In the genomic region with DNA sequence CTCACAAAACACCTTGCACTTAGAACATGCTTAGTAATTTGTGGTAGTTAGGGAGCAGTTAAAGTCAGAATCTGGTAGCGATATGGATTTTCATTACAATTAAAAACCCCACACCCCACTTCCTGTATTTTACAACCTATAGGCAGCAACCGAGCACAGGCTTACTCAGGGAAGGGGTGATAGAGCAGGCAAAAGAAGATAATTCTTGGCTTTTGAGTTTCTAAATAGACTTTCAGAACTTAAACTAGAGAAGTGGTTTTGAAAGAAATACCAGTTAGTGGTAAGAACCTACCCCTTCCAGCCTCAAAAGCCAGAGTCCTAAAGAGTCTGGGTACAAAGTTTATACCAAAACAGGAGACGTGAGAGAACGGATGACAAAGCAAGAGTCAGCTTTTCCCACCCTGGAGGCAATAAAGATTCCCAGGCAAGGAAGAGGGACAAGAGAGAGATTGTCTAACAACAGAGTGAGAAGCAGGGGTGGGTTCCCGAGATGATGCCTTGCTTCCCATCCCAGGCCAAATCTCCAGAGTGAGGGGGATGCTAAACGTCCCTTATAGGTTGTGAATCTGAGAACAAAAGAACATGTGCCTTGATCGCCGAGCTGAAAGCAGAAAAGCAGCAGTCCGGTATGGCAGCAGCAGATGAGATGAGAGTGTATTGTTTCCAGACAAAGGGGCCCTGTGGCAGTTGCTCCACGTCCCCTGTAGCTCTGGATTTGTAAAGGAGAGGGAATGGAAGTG, we compare ENCODE assay signal across 12 cellular contexts. TPM values are rescaled to one million over a fixed set of nuclear protein-coding genes. Genes with fewer than 3 reads are reported as not detected.
DNase-seq lines count a peak whose midpoint lies in the region; ATAC-seq, FAIRE-seq and TF ChIP-seq lines count a peak whose summit lies in the region.
"Had no signal": no experiment of that assay in that cellular context is flagged by ENCODE, and none has a peak within 500 bp of the region (broad histone marks: within the 10 kb centered on the region; RNA-seq: fewer than 3 reads in every experiment).

No MANE protein-coding gene starts in this region.

- no peak for DNase-seq in activated T-cell treated with anti-CD3 and anti-CD28 coated beads, Interleukin-2, amount 50 U/mL, for 72 hours
- DNase-seq in activated T-cell treated with anti-CD3 and anti-CD28 coated beads, Interleukin-2, amount 50 U/mL, for 48 hours = no peak
- DNase-seq in OCI-LY7 (ENCODE audit: low spot score) = peak; percentile 46
- no peak for DNase-seq in H1 (ENCODE audit: low read depth in 1 of 2, low spot score in 2 of 2)
- no peak for DNase-seq in stimulated activated naive B cell treated with anti-CD40 and anti-IgM and Interleukin-4, amounts not matched to agents 10 μg/mL and 1 μg/mL and 100 μg/mL, for 72 hours
- no peak for DNase-seq in left lung

- H2BK5ac ChIP-seq in H1 (ENCODE audit: low read depth, low read length) = no peak overlapping the region

- H3K27ac ChIP-seq in OCI-LY7 (ENCODE audit: low read depth, low read length, poor library complexity, severe bottlenecking) (peak overlapping the region; percentile 94), H1 (ENCODE audit: low read depth, low read length) (no peak overlapping the region), left lung (no peak overlapping the region)
- H3K27ac ChIP-seq: C4-2B, gastroesophageal sphincter, neutrophil had no signal

- H2BK20ac ChIP-seq in H1 (ENCODE audit: low read length) = peak overlapping the region; percentile 13; the same call in 1 of the 2 replicates

- peak overlapping the region; percentile 88 for H2BK12ac ChIP-seq in H1 (ENCODE audit: low read depth, low read length)

- H2AFZ ChIP-seq in OCI-LY7 (ENCODE audit: low read length) (no peak overlapping the region), H1 (ENCODE audit: low read length) (peak overlapping the region; percentile 94)

- no peak overlapping the region for H3K56ac ChIP-seq in H1 (replicated peaks; ENCODE audit: insufficient read length, low read depth, low read length)

- TF ChIP-seq RAD21 in H1 (IDR thresholded peaks at IDR 0.05 in 1 of 2, conservative IDR thresholded peaks at IDR 0.05 in 1 of 2; ENCODE audit: low read depth in 2 of 2, low read length in 2 of 2) = no peak

- intact Hi-C loops in OCI-LY7 (cut with micrococcal nuclease; ENCODE audit: unreplicated experiment) (no loop called here), left lung (cut with DNase I) (no loop called here)

- CTCF ChIA-PET in OCI-LY7 (lab: Charles Lee; ENCODE audit: unreplicated experiment) = no interaction called here
- CTCF ChIA-PET in H1 (lab: Charles Lee; ENCODE audit: partially characterized antibody) = interaction anchor here (0.6 to 1.6 kb wide), 10 partner anchors 9 to 820 kb away, joined by 3 to 5 read pairs (median 3); no protein-coding TSS in a partner anchor

- no peak overlapping the region for H2AK5ac ChIP-seq in H1 (ENCODE audit: low read depth, low read length)

- peak overlapping the region; percentile 74 for H3K27ac Mint-ChIP-seq in activated T-cell treated with anti-CD3 and anti-CD28 coated beads, Interleukin-2, amount 50 U/mL, for 72 hours
- peak overlapping the region; percentile 77 for H3K27ac Mint-ChIP-seq in stimulated activated naive B cell treated with anti-CD40 and anti-IgM and Interleukin-4, amounts not matched to agents 10 μg/mL and 1 μg/mL and 100 μg/mL, for 72 hours

- H3K9me3 Mint-ChIP-seq in activated T-cell treated with anti-CD3 and anti-CD28 coated beads, Interleukin-2, amount 50 U/mL, for 72 hours = no peaks in the 10 kb centered on the region
- H3K9me3 Mint-ChIP-seq in stimulated activated naive B cell treated with anti-CD40 and anti-IgM and Interleukin-4, amounts not matched to agents 10 μg/mL and 1 μg/mL and 100 μg/mL, for 72 hours = peaks cover 0 to 2% of the 10 kb centered on the region in 2 donors

- no peaks in the 10 kb centered on the region for H3K23me2 ChIP-seq in H1 (ENCODE audit: low read depth, low read length)

- FAIRE-seq in H1 (lab: Jason Lieb, UNC) = no peak
- FAIRE-seq: bronchial epithelial cell had no signal

- no peak overlapping the region for H2BK120ac ChIP-seq in H1 (replicated peaks; ENCODE audit: low read depth, low read length)

- H4K20me1 ChIP-seq in OCI-LY7 (ENCODE audit: insufficient read depth, low read length) (no peaks in the 10 kb centered on the region), H1 (replicated peaks in 1 of 2; ENCODE audit: control insufficient read depth in 1 of 2, insufficient read depth in 2 of 2, low read length in 2 of 2) (no peaks in the 10 kb centered on the region)

- peak overlapping the region; percentile 35 for H3K4me3 ChIP-seq in OCI-LY7 (ENCODE audit: low read depth, low read length, poor library complexity, severe bottlenecking)
- no peak overlapping the region for H3K4me3 ChIP-seq in H1 (ENCODE audit: extremely low read depth in 1 of 4, insufficient read depth in 2 of 4, low read depth in 3 of 4, low read length in 4 of 4)
- no peak overlapping the region for H3K4me3 ChIP-seq in left lung
- H3K4me3 ChIP-seq: gastroesophageal sphincter had no signal

- no peak overlapping the region for H3K14ac ChIP-seq in H1 (ENCODE audit: insufficient read length)

- peaks cover 92% of the 10 kb centered on the region for H3K36me3 ChIP-seq in OCI-LY7 (ENCODE audit: insufficient read depth, low read length)
- H3K36me3 ChIP-seq in H1 (ENCODE audit: control insufficient read depth in 2 of 4, insufficient read depth in 4 of 4, low read length in 3 of 4) = no peaks in the 10 kb centered on the region
- H3K36me3 ChIP-seq in left lung = peaks cover 0 to 5% of the 10 kb centered on the region in 2 donors
- H3K36me3 ChIP-seq: gastroesophageal sphincter had no signal

- H3K36me3 Mint-ChIP-seq in activated T-cell treated with anti-CD3 and anti-CD28 coated beads, Interleukin-2, amount 50 U/mL, for 72 hours (ENCODE audit: insufficient read depth in 2 of 2) = peaks cover 17 to 36% of the 10 kb centered on the region in 2 donors
- H3K36me3 Mint-ChIP-seq in stimulated activated naive B cell treated with anti-CD40 and anti-IgM and Interleukin-4, amounts not matched to agents 10 μg/mL and 1 μg/mL and 100 μg/mL, for 72 hours = peaks cover 40 to 69% of the 10 kb centered on the region in 2 donors

- no peak for TF ChIP-seq EP300 in H1 (IDR thresholded peaks at IDR 0.05; ENCODE audit: borderline replicate concordance in 1 of 2, low read depth in 2 of 2, low read length in 2 of 2)

- H3K4me2 ChIP-seq in OCI-LY7 (ENCODE audit: low read length) (peak overlapping the region; percentile 75), H1 (ENCODE audit: insufficient read depth in 1 of 2, low read depth in 2 of 2, low read length in 2 of 2) (0 out of 4 replicates have a peak overlapping the region, but pooled peaks of 1 of the 2 experiments have one; percentile 35)

- no peak overlapping the region for H3K9ac ChIP-seq in H1 (replicated peaks in 1 of 4; ENCODE audit: extremely low read depth in 1 of 4, low read depth in 3 of 4, low read length in 3 of 4)

- H3K9me2 ChIP-seq in OCI-LY7 (ENCODE audit: insufficient read depth, low read length) = no peaks in the 10 kb centered on the region

- H4K5ac ChIP-seq in H1 (ENCODE audit: insufficient read length, low read depth, low read length) = no peak overlapping the region

- H3K27me3 Mint-ChIP-seq in activated T-cell treated with anti-CD3 and anti-CD28 coated beads, Interleukin-2, amount 50 U/mL, for 72 hours (ENCODE audit: low read depth) = no peaks in the 10 kb centered on the region
- H3K27me3 Mint-ChIP-seq in stimulated activated naive B cell treated with anti-CD40 and anti-IgM and Interleukin-4, amounts not matched to agents 10 μg/mL and 1 μg/mL and 100 μg/mL, for 72 hours = no peaks in the 10 kb centered on the region

- H3K18ac ChIP-seq in H1 (ENCODE audit: extremely low read depth, low read length) = peak overlapping the region; percentile 65; the same call in 1 of the 2 replicates

- H3K79me2 ChIP-seq in OCI-LY7 (ENCODE audit: insufficient read depth, low read depth, low read length) (peaks cover 89% of the 10 kb centered on the region), H1 (ENCODE audit: control insufficient read depth in 1 of 2, insufficient read depth in 2 of 2, low read length in 2 of 2) (no peaks in the 10 kb centered on the region)

- TF ChIP-seq CTCF in OCI-LY7 (conservative IDR thresholded peaks at IDR 0.05; ENCODE audit: low read length) (no peak), H1 (IDR thresholded peaks at IDR 0.05; ENCODE audit: control extremely low read depth in 1 of 3, insufficient read depth in 1 of 3, low read depth in 1 of 3, low read length in 3 of 3) (no peak), left lung (IDR thresholded peaks at IDR 0.05) (no peak)

- no peaks in the 10 kb centered on the region for H3K27me3 ChIP-seq in H1 (replicated peaks in 1 of 4; ENCODE audit: control insufficient read depth in 3 of 4, extremely low read depth in 1 of 4, insufficient read depth in 3 of 4, low read length in 3 of 4)
- no peaks in the 10 kb centered on the region for H3K27me3 ChIP-seq in left lung
- H3K27me3 ChIP-seq: gastroesophageal sphincter, neutrophil had no signal

- H3K9me3 ChIP-seq in OCI-LY7 (ENCODE audit: low read length) (no peaks in the 10 kb centered on the region), H1 (ENCODE audit: insufficient read depth in 2 of 2, low read depth in 1 of 2, low read length in 1 of 2) (no peaks in the 10 kb centered on the region), left lung (no peaks in the 10 kb centered on the region)
- H3K9me3 ChIP-seq: gastroesophageal sphincter, neutrophil had no signal

- TF ChIP-seq POLR2A in H1 (IDR thresholded peaks at IDR 0.05; ENCODE audit: control extremely low read depth in 1 of 2, low read depth in 2 of 2, low read length in 2 of 2) = no peak

- peak overlapping the region; percentile 81 for H4K91ac ChIP-seq in H1 (replicated peaks; ENCODE audit: insufficient read length, low read length)

- peak overlapping the region; percentile 88; the same call in 1 of the 2 replicates for H2BK15ac ChIP-seq in H1 (ENCODE audit: low read length)

- no peaks in the 10 kb centered on the region; the same call in 1 of the 2 replicates for H3K79me1 ChIP-seq in H1 (ENCODE audit: low read depth, low read length)

- ATAC-seq in activated T-cell treated with anti-CD3 and anti-CD28 coated beads, Interleukin-2, amount 50 U/mL, for 72 hours (replicated peaks in 1 of 2) = peak; percentile 50 to 55
- no peak for ATAC-seq in stimulated activated naive B cell treated with anti-CD40 and anti-IgM and Interleukin-4, amounts not matched to agents 10 μg/mL and 1 μg/mL and 100 μg/mL, for 72 hours (replicated peaks)
- no peak for ATAC-seq in HG02642 (IDR thresholded peaks at IDR 0.05; ENCODE audit: poor library complexity, unreplicated experiment)
- no peak for ATAC-seq in GM19395 (IDR thresholded peaks at IDR 0.05; ENCODE audit: unreplicated experiment)
- ATAC-seq in left lung = no peak
- ATAC-seq: gastroesophageal sphincter had no signal

- H3K4me3 Mint-ChIP-seq in activated T-cell treated with anti-CD3 and anti-CD28 coated beads, Interleukin-2, amount 50 U/mL, for 72 hours = peak overlapping the region; percentile 37 to 66
- H3K4me3 Mint-ChIP-seq in stimulated activated naive B cell treated with anti-CD40 and anti-IgM and Interleukin-4, amounts not matched to agents 10 μg/mL and 1 μg/mL and 100 μg/mL, for 72 hours = no peak overlapping the region

- H3K4me1 ChIP-seq in OCI-LY7 (ENCODE audit: insufficient read depth, low read length, poor library complexity, severe bottlenecking) = peaks cover 83% of the 10 kb centered on the region
- peaks cover 5 to 11% (median 8%) of the 10 kb centered on the region in 4 experiments; a peak in 4 of 7 replicates for H3K4me1 ChIP-seq in H1 (replicated peaks in 1 of 4; ENCODE audit: control insufficient read depth in 3 of 4, insufficient read depth in 4 of 4, low read length in 3 of 4)
- H3K4me1 ChIP-seq in left lung = peaks cover 0 to 10% of the 10 kb centered on the region in 2 donors
- H3K4me1 ChIP-seq: gastroesophageal sphincter had no signal

- peaks cover 65% of the 10 kb centered on the region for H3K4me1 Mint-ChIP-seq in activated T-cell treated with anti-CD3 and anti-CD28 coated beads, Interleukin-2, amount 50 U/mL, for 72 hours (ENCODE audit: low read depth)
- peaks cover 47 to 58% of the 10 kb centered on the region in 2 donors for H3K4me1 Mint-ChIP-seq in stimulated activated naive B cell treated with anti-CD40 and anti-IgM and Interleukin-4, amounts not matched to agents 10 μg/mL and 1 μg/mL and 100 μg/mL, for 72 hours

- H4K8ac ChIP-seq in H1 (ENCODE audit: extremely low read depth, insufficient read depth, low read length) = no peak overlapping the region

- WGBS in H1 (ENCODE audit: extremely low coverage in 1 of 2, insufficient coverage in 1 of 2, insufficient read length in 1 of 2, insufficient replicate concordance in 2 of 2, low coverage in 1 of 2, low lambda C conversion rate in 2 of 2, missing lambda C conversion rate in 1 of 2), 2 experiments = 64% methylated on average over 10 of the region's 10 CpGs; no CpG with 5 or more reads in 1 of the 2 experiments

- POLR2A ChIA-PET in OCI-LY7 (lab: Charles Lee) = interaction anchor here (0.5 to 2.9 kb wide), 16 partner anchors 9 to 184 kb away, joined by 3 to 27 read pairs (median 4); no protein-coding TSS in a partner anchor
- POLR2A ChIA-PET in H1 (lab: Charles Lee; ENCODE audit: partially characterized antibody) = interaction anchor here (0.7 kb wide), 1 partner anchor 164 kb away, joined by 3 read pairs; no protein-coding TSS in a partner anchor

- no TSS peak for BruUV-seq in OCI-LY7 (replicated peaks; lab: Mats Ljungman, UMichigan)

- H3K23ac ChIP-seq in H1 (ENCODE audit: insufficient read length) = no peak overlapping the region

- no peak overlapping the region for H3K4ac ChIP-seq in H1 (replicated peaks; ENCODE audit: insufficient read length, low read depth, low read length)

RNA-seq across cellular contexts. Expression of gene KLHL6, which starts 36.9 kb away (rescaled TPM):
- total RNA-seq in activated T-cell treated with anti-CD3 and anti-CD28 coated beads, Interleukin-2, amount 50 U/mL, for 72 hours = 10 to 100 TPM; 83.5 to 88.8 TPM
- total RNA-seq in OCI-LY7 (2014; rRNA removed; shearing (Covaris generic)) = 143 TPM in 2 replicates
- total RNA-seq in OCI-LY7 (2022) = 169 and 191 TPM in 2 replicates
- total RNA-seq in H1 (2021; fragmentation: NEBNext Ultra II Directional; extraction: Animal tissue kit (Norgen Biotek cat#: 25700)) = not detected in 2 replicates
- 0.05 and 0.08 TPM in 2 replicates for polyA plus RNA-seq in H1 (2011; rRNA removed)
- 0.09 TPM for polyA plus RNA-seq in H1 (2011; cell fraction: cytosol; rRNA removed)
- polyA plus RNA-seq in H1 (2011; cell fraction: nucleus; rRNA removed) = 0.09 TPM
- 0.05 to 0.08 TPM (median 0.05 TPM) in 4 replicates for polyA plus RNA-seq in H1 (2012, experiment 1 of 2)
- 0.05 TPM for polyA plus RNA-seq in H1 (2012, experiment 2 of 2)
- 0.02 TPM for polyA plus RNA-seq in H1 (2013, experiment 1 of 2)
- polyA plus RNA-seq in H1 (2013, experiment 2 of 2) = 0.04 TPM
- 0.07 and 0.28 TPM in 2 replicates for polyA minus RNA-seq in H1 (2011; rRNA and poly(A)+ RNA removed)
- not detected for polyA minus RNA-seq in H1 (2011; cell fraction: cytosol; rRNA and poly(A)+ RNA removed)
- 0.40 TPM for polyA minus RNA-seq in H1 (2011; cell fraction: nucleus; rRNA and poly(A)+ RNA removed)
- total RNA-seq in left lung = 10 to 100 TPM in 1 of 2 donors, 1 to 10 TPM in 1; 8.2 to 21.6 TPM

Comparison
In these comparisons a context has a peak if more than half of its experiments do, and no peak if none do; other contexts are left out.
1. ATAC-seq: peak in activated T-cell treated with anti-CD3 and anti-CD28 coated beads, Interleukin-2, amount 50 U/mL, for 72 hours (2 of 2); none in stimulated activated naive B cell treated with anti-CD40 and anti-IgM and Interleukin-4, amounts not matched to agents 10 μg/mL and 1 μg/mL and 100 μg/mL, for 72 hours (0 of 2), HG02642 (single experiment), GM19395 (single experiment) and left lung (single experiment).
2. H3K4me3 Mint-ChIP-seq: peak in activated T-cell treated with anti-CD3 and anti-CD28 coated beads, Interleukin-2, amount 50 U/mL, for 72 hours (2 of 2); none in stimulated activated naive B cell treated with anti-CD40 and anti-IgM and Interleukin-4, amounts not matched to agents 10 μg/mL and 1 μg/mL and 100 μg/mL, for 72 hours (0 of 2).